Comparison of ENCODE assay signal across 19 cellular contexts in the genomic region with DNA sequence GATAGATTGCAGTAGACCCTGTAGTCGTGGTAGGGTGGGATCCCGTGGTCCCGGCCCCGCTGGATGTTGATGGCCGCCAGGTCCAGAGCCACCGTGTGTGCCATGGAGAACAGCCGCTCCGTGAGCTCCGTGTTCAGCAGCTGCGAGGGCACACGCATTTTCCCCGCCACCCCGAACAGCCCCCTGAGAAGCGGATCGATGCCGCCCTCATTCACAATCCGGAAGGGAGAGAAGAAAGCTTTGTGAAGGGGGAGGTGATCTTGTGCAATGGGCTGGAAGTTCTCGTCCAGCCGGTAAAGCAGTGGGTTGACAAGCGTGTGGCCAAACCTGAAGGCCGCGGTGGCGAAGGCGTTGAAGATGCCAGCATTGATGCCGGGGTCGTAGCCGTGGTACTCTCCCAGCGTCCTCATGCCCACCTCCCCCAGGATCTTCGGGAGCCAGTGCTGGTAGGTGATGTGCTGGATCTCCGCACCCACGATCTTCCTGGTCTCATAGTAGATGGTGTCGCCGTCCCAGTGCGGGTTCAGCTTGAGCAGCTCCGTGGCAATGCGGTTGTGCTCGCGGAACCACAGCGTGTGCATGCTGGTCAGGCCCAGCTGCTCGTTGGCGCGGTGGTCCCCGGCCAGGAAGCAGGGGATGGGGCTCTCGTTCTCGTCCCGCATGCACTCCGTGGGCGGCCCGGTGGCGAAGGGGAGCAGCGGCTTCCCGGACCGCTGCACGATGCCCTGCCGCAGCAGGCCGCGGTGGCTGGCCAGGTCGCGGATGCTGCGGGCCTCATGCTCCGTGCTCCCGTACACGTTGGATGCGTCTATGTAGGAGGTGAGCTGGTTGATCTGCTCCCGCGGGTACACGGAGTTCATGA.
DNase-seq lines count a peak whose midpoint lies in the region; ATAC-seq and TF ChIP-seq lines count a peak whose summit lies in the region.
"Had no signal": no experiment of that assay in that cellular context is flagged by ENCODE, and none has a peak within 500 bp of the region (broad histone marks: within the 10 kb centered on the region; RNA-seq: fewer than 3 reads in every experiment).

No MANE protein-coding gene starts in this region.

- DNase-seq in IMR-90, result no peak
- DNase-seq in WTC11 (ENCODE audit: low spot score), result no peak
- DNase-seq in left lung, result peak; percentile 31 to 74
- DNase-seq in sigmoid colon, result peak; percentile 65
- no peak for DNase-seq in SKM-1 (lab: John Stamatoyannopoulos, UW; ENCODE audit: unreplicated experiment)
- no peak for DNase-seq in activated T-helper 2 cell treated with anti-CD3 and anti-CD28 coated beads, Interferon-gamma antibody, Interleukin-2, Interleukin-4, amounts not matched to agents 10 μg/mL and 5 μg/mL and 100 μg/mL, durations not matched to agents 14 hours and 24 hours and 36 hours (ENCODE audit: low spot score)
- DNase-seq in stimulated activated CD4-positive, alpha-beta T cell treated with anti-CD3 and anti-CD28 coated beads, Interleukin-4, amount 100 ng/mL, for 1 hour, result no peak
- DNase-seq: CD8-positive, alpha-beta T cell; GF-D8; GOT3; KBM-7; NCI-H1105; NCI-H1694 treated with DMSO at 0.1 percent for 48 hours; NCI-H69; NK-92 treated with Interleukin-12 subunit alpha and Interleukin-12 subunit beta, amount 100 ng/mL, for 24 hours; PC-9; SHP77 treated with DMSO at 0.1 percent for 48 hours had no signal

- no peak overlapping the region for H3K4me3 Mint-ChIP-seq in WTC11
- no peak overlapping the region for H3K4me3 Mint-ChIP-seq in activated T-helper 2 cell treated with anti-CD3 and anti-CD28 coated beads, Interferon-gamma antibody, Interleukin-2, Interleukin-4, amounts not matched to agents 10 μg/mL and 5 μg/mL and 100 μg/mL, durations not matched to agents 14 hours and 24 hours and 36 hours (ENCODE audit: low read depth)
- H3K4me3 Mint-ChIP-seq in stimulated activated memory B cell treated with anti-CD40 and anti-IgM and Interleukin-4, amounts not matched to agents 10 μg/mL and 1 μg/mL and 100 μg/mL, for 72 hours, result no peak overlapping the region
- H3K4me3 Mint-ChIP-seq: CD8-positive, alpha-beta T cell had no signal

- H2BK120ac ChIP-seq in IMR-90 (ENCODE audit: low read depth, low read length), result no peak overlapping the region

- no peak overlapping the region for H4K5ac ChIP-seq in IMR-90 (ENCODE audit: low read depth, low read length)

- no peak overlapping the region for H2BK15ac ChIP-seq in IMR-90 (ENCODE audit: low read depth, low read length)

- no TSS peak for BruUV-seq in IMR-90 (replicated peaks; lab: Mats Ljungman, UMichigan)

- intact Hi-C loops in IMR-90 (cut with micrococcal nuclease) (no loop called here), left lung (cut with DNase I) (no loop called here), sigmoid colon (cut with DNase I) (no loop called here)
- intact Hi-C loops in activated T-helper 2 cell treated with anti-CD3 and anti-CD28 coated beads, Interferon-gamma antibody, Interleukin-2, Interleukin-4, amounts not matched to agents 10 μg/mL and 5 μg/mL and 100 μg/mL, durations not matched to agents 14 hours and 24 hours and 36 hours (cut with micrococcal nuclease), result no loop called here

- no peak overlapping the region for H4K8ac ChIP-seq in IMR-90 (ENCODE audit: low read depth in 2 of 2, low read length in 2 of 2)

- POLR2A ChIA-PET in IMR-90 (lab: Charles Lee; ENCODE audit: unreplicated experiment) (no interaction called here), WTC11 (lab: Charles Lee) (no interaction called here)

- H2BK5ac ChIP-seq in IMR-90 (ENCODE audit: low read depth, low read length, poor library complexity, severe bottlenecking), result no peak overlapping the region

- no peak overlapping the region for H3K4ac ChIP-seq in IMR-90 (ENCODE audit: low read depth, low read length)

- H2AFZ ChIP-seq in IMR-90 (replicated peaks; ENCODE audit: low read length, poor library complexity), result peak overlapping the region; percentile 8
- H2AFZ ChIP-seq: PC-9 had no signal

- H3K36me3 Mint-ChIP-seq in WTC11, result peaks cover 66% of the 10 kb centered on the region
- H3K36me3 Mint-ChIP-seq in activated T-helper 2 cell treated with anti-CD3 and anti-CD28 coated beads, Interferon-gamma antibody, Interleukin-2, Interleukin-4, amounts not matched to agents 10 μg/mL and 5 μg/mL and 100 μg/mL, durations not matched to agents 14 hours and 24 hours and 36 hours (ENCODE audit: low read depth), result no peaks in the 10 kb centered on the region
- H3K36me3 Mint-ChIP-seq in stimulated activated memory B cell treated with anti-CD40 and anti-IgM and Interleukin-4, amounts not matched to agents 10 μg/mL and 1 μg/mL and 100 μg/mL, for 72 hours, result no peaks in the 10 kb centered on the region
- H3K36me3 Mint-ChIP-seq: CD8-positive, alpha-beta T cell had no signal

- H3K4me1 ChIP-seq in IMR-90 (ENCODE audit: control insufficient read depth, insufficient read depth, low read length) (peaks cover 22% of the 10 kb centered on the region), left lung (peaks cover 5 to 11% of the 10 kb centered on the region in 2 donors), sigmoid colon (peaks cover 0 to 39% (median 29%) of the 10 kb centered on the region in 4 donors)

- no peak for TF ChIP-seq RAD21 in IMR-90 (IDR thresholded peaks at IDR 0.05; ENCODE audit: low read length)

- no peak overlapping the region for H2AK5ac ChIP-seq in IMR-90 (ENCODE audit: low read depth, low read length)

- H3K36me3 ChIP-seq in IMR-90 (ENCODE audit: control insufficient read depth, insufficient read depth, low read length) (peaks cover 72% of the 10 kb centered on the region), left lung (peaks cover 0 to 28% of the 10 kb centered on the region in 2 donors), sigmoid colon (peaks cover 23 to 51% (median 36%) of the 10 kb centered on the region in 4 donors)

- CTCF ChIA-PET in IMR-90 (lab: Yijun Ruan, JAX), result no interaction called here
- CTCF ChIA-PET in WTC11 (lab: Charles Lee), result interaction anchor here (1.8 kb wide), 1 partner anchor 98 kb away, joined by 3 read pairs; no protein-coding TSS in a partner anchor

- no peak overlapping the region for H3K4me3 ChIP-seq in IMR-90 (ENCODE audit: insufficient read depth, low read depth, low read length)
- H3K4me3 ChIP-seq in left lung, result no peak overlapping the region
- no peak overlapping the region for H3K4me3 ChIP-seq in sigmoid colon
- H3K4me3 ChIP-seq: PC-9 had no signal

- no peak overlapping the region for H3K14ac ChIP-seq in IMR-90 (replicated peaks; ENCODE audit: low read depth, low read length)

- H3K79me1 ChIP-seq in IMR-90 (ENCODE audit: low read depth in 1 of 2, low read length in 2 of 2), result peaks cover 46 to 92% of the 10 kb centered on the region in 2 experiments

- peaks cover 22% of the 10 kb centered on the region for H3K9me1 ChIP-seq in IMR-90 (ENCODE audit: insufficient read depth, low read length)

- no peaks in the 10 kb centered on the region for H3K27me3 Mint-ChIP-seq in WTC11 (ENCODE audit: low read depth)
- no peaks in the 10 kb centered on the region for H3K27me3 Mint-ChIP-seq in activated T-helper 2 cell treated with anti-CD3 and anti-CD28 coated beads, Interferon-gamma antibody, Interleukin-2, Interleukin-4, amounts not matched to agents 10 μg/mL and 5 μg/mL and 100 μg/mL, durations not matched to agents 14 hours and 24 hours and 36 hours (ENCODE audit: low read depth)
- no peaks in the 10 kb centered on the region for H3K27me3 Mint-ChIP-seq in stimulated activated memory B cell treated with anti-CD40 and anti-IgM and Interleukin-4, amounts not matched to agents 10 μg/mL and 1 μg/mL and 100 μg/mL, for 72 hours

- H4K91ac ChIP-seq in IMR-90 (ENCODE audit: insufficient read depth, low read depth, low read length), result no peak overlapping the region

- TF ChIP-seq POLR2A in IMR-90 (IDR thresholded peaks at IDR 0.05; ENCODE audit: low read depth, low read length) (no peak), sigmoid colon (IDR thresholded peaks at IDR 0.05) (no peak)

- H2BK20ac ChIP-seq in IMR-90 (ENCODE audit: low read depth, low read length), result no peak overlapping the region

- H3K4me2 ChIP-seq in IMR-90 (ENCODE audit: low read depth, low read length), result no peak overlapping the region
- H3K4me2 ChIP-seq: PC-9 had no signal

- WGBS in IMR-90 (ENCODE audit: extremely low coverage in 2 of 2, insufficient read length in 1 of 2), 2 experiments, result 96% methylated on average over 57 of the region's 67 CpGs; no CpG with 5 or more reads in 1 of the 2 experiments
- 97 to 98% methylated on average over 67 of the region's 67 CpGs for WGBS in sigmoid colon, 2 donors

- no peak overlapping the region for H3K9ac ChIP-seq in IMR-90 (ENCODE audit: low read depth, low read length)

- H3K27ac ChIP-seq in IMR-90 (ENCODE audit: insufficient read depth, low read length) (no peak overlapping the region), left lung (no peak overlapping the region), sigmoid colon (no peak overlapping the region)
- H3K27ac ChIP-seq: HL-60, PC-9 had no signal

- H3K18ac ChIP-seq in IMR-90 (ENCODE audit: low read depth, low read length), result no peak overlapping the region

- H3K23ac ChIP-seq in IMR-90 (ENCODE audit: low read depth, low read length), result no peak overlapping the region

- H3K27ac Mint-ChIP-seq in WTC11, result peak overlapping the region; percentile 61
- H3K27ac Mint-ChIP-seq in activated T-helper 2 cell treated with anti-CD3 and anti-CD28 coated beads, Interferon-gamma antibody, Interleukin-2, Interleukin-4, amounts not matched to agents 10 μg/mL and 5 μg/mL and 100 μg/mL, durations not matched to agents 14 hours and 24 hours and 36 hours, result no peak overlapping the region
- H3K27ac Mint-ChIP-seq in stimulated activated memory B cell treated with anti-CD40 and anti-IgM and Interleukin-4, amounts not matched to agents 10 μg/mL and 1 μg/mL and 100 μg/mL, for 72 hours, result no peak overlapping the region
- H3K27ac Mint-ChIP-seq: CD8-positive, alpha-beta T cell had no signal

- ATAC-seq in IMR-90 (ENCODE audit: low read depth) (no peak), WTC11 (no peak), left lung (no peak)
- no peak for ATAC-seq in stimulated activated memory B cell treated with anti-CD40 and anti-IgM and Interleukin-4, amounts not matched to agents 10 μg/mL and 1 μg/mL and 100 μg/mL, for 72 hours
- ATAC-seq: CD8-positive, alpha-beta T cell had no signal

- H3K56ac ChIP-seq in IMR-90 (ENCODE audit: extremely low read depth, insufficient read depth, low read length), result no peak overlapping the region

- dilution Hi-C loops in IMR-90 (cut with HindIII; ENCODE audit: low sequenced_read_pairs, unreplicated experiment), result no loop called here

- H3K9me3 ChIP-seq in IMR-90 (ENCODE audit: control insufficient read depth, insufficient read depth, low read length), result no peaks in the 10 kb centered on the region
- H3K9me3 ChIP-seq in left lung, result peaks cover 0 to 4% of the 10 kb centered on the region in 2 donors
- no peaks in the 10 kb centered on the region for H3K9me3 ChIP-seq in sigmoid colon

- TF ChIP-seq CTCF in IMR-90 (conservative IDR thresholded peaks at IDR 0.05; ENCODE audit: low read depth, low read length) (no peak), WTC11 (IDR thresholded peaks at IDR 0.05) (no peak), left lung (IDR thresholded peaks at IDR 0.05) (no peak), sigmoid colon (IDR thresholded peaks at IDR 0.05) (no peak)

- H4K20me1 ChIP-seq in IMR-90 (ENCODE audit: insufficient read depth, low read length), result peaks cover 57% of the 10 kb centered on the region

- no peak for TF ChIP-seq EP300 in sigmoid colon (IDR thresholded peaks at IDR 0.05)

- H2AK9ac ChIP-seq in IMR-90 (replicated peaks; ENCODE audit: low read depth, low read length, poor library complexity), result no peak overlapping the region

- in situ Hi-C loops in IMR-90 (cut with MboI; ENCODE audit: low sequenced_read_pairs), result no loop called here

- H3K27me3 ChIP-seq in IMR-90 (ENCODE audit: control insufficient read depth, insufficient read depth, low read length), result no peaks in the 10 kb centered on the region
- no peaks in the 10 kb centered on the region for H3K27me3 ChIP-seq in left lung
- H3K27me3 ChIP-seq in sigmoid colon, result no peaks in the 10 kb centered on the region

- H3K4me1 Mint-ChIP-seq in WTC11, result peaks cover 7% of the 10 kb centered on the region
- no peaks in the 10 kb centered on the region for H3K4me1 Mint-ChIP-seq in activated T-helper 2 cell treated with anti-CD3 and anti-CD28 coated beads, Interferon-gamma antibody, Interleukin-2, Interleukin-4, amounts not matched to agents 10 μg/mL and 5 μg/mL and 100 μg/mL, durations not matched to agents 14 hours and 24 hours and 36 hours (ENCODE audit: low read depth)
- no peaks in the 10 kb centered on the region for H3K4me1 Mint-ChIP-seq in stimulated activated memory B cell treated with anti-CD40 and anti-IgM and Interleukin-4, amounts not matched to agents 10 μg/mL and 1 μg/mL and 100 μg/mL, for 72 hours

- no peaks in the 10 kb centered on the region for H3K9me3 Mint-ChIP-seq in WTC11
- H3K9me3 Mint-ChIP-seq in activated T-helper 2 cell treated with anti-CD3 and anti-CD28 coated beads, Interferon-gamma antibody, Interleukin-2, Interleukin-4, amounts not matched to agents 10 μg/mL and 5 μg/mL and 100 μg/mL, durations not matched to agents 14 hours and 24 hours and 36 hours, result no peaks in the 10 kb centered on the region
- H3K9me3 Mint-ChIP-seq in stimulated activated memory B cell treated with anti-CD40 and anti-IgM and Interleukin-4, amounts not matched to agents 10 μg/mL and 1 μg/mL and 100 μg/mL, for 72 hours, result peaks cover 5% of the 10 kb centered on the region
- H3K9me3 Mint-ChIP-seq: CD8-positive, alpha-beta T cell had no signal

Comparison
In these comparisons a context has a peak if more than half of its experiments do, and no peak if none do; other contexts are left out.
1. DNase-seq: peak in left lung (2 of 2) and sigmoid colon (single experiment); none in IMR-90 (single experiment), WTC11 (single experiment), SKM-1 (single experiment), activated T-helper 2 cell treated with anti-CD3 and anti-CD28 coated beads, Interferon-gamma antibody, Interleukin-2, Interleukin-4, amounts not matched to agents 10 μg/mL and 5 μg/mL and 100 μg/mL, durations not matched to agents 14 hours and 24 hours and 36 hours (single experiment) and stimulated activated CD4-positive, alpha-beta T cell treated with anti-CD3 and anti-CD28 coated beads, Interleukin-4, amount 100 ng/mL, for 1 hour (single experiment).